15 cellular contexts compared by ENCODE assay signal in the genomic region with DNA sequence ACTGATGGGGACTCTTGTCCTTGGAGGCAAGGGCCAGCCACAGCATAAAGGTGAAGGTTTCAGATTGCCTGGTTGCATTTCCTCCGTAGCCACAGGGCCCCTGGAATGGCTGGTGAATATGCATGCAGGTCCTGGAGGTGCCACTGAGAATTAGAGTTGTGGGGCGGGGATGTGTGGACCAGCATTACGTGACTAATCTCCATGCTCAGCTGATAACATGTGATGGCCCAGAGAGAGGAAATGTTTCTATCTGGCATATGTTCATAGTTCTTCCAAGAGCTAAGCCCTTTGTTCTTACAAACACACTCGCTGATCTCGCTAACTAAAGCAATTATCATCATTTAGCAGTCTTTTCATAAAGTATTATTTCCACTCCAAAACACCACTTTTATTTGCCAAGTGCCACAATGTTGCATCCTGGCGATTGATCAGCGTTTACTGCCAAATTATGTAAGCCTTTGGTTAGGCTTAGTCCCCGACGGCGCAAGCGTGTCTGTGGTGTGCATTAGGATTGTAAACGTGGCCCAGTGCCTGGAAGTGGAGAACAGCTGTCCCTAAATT. TPM values are rescaled to one million over a fixed set of nuclear protein-coding genes. Genes with fewer than 3 reads are reported as not detected.
DNase-seq lines count a peak whose midpoint lies in the region; ATAC-seq and TF ChIP-seq lines count a peak whose summit lies in the region.
"Had no signal": no experiment of that assay in that cellular context is flagged by ENCODE, and none has a peak within 500 bp of the region (broad histone marks: within the 10 kb centered on the region; RNA-seq: fewer than 3 reads in every experiment).

No MANE protein-coding gene starts in this region.

- no peak overlapping the region for H2AFZ ChIP-seq in osteoblast (ENCODE audit: low read length)
- H2AFZ ChIP-seq: PC-9 had no signal

- H3K4me3 ChIP-seq in fibroblast of pulmonary artery (replicated peaks; ENCODE audit: low read depth, low read length) (no peak overlapping the region), mesendoderm (ENCODE audit: low read length) (no peak overlapping the region), osteoblast (ENCODE audit: insufficient read depth, low read length) (no peak overlapping the region)
- H3K4me3 ChIP-seq: GM12878, PC-9 had no signal

- peak overlapping the region; percentile 3 for H2BK15ac ChIP-seq in mesendoderm (replicated peaks; ENCODE audit: low read depth)

- H3K27me3 ChIP-seq in mesendoderm (ENCODE audit: insufficient read depth, low read length, poor library complexity) (no peaks in the 10 kb centered on the region), osteoblast (ENCODE audit: insufficient read depth, low read length) (peaks cover 13% of the 10 kb centered on the region)

- peak overlapping the region; percentile 42 for H3K18ac ChIP-seq in mesendoderm (ENCODE audit: low read length)

- no peaks in the 10 kb centered on the region for H3K9me3 ChIP-seq in osteoblast (ENCODE audit: low read depth, low read length)
- H3K9me3 ChIP-seq: Caco-2 had no signal

- ATAC-seq in HG03378 (IDR thresholded peaks at IDR 0.05; ENCODE audit: unreplicated experiment): no peak
- ATAC-seq: GM12878 had no signal

- H3K4me1 ChIP-seq in mesendoderm (ENCODE audit: control insufficient read depth, low read depth, low read length) (peaks cover 19% of the 10 kb centered on the region), osteoblast (ENCODE audit: insufficient read depth, low read length) (peaks cover 13% of the 10 kb centered on the region)

- no peak overlapping the region for H3K23ac ChIP-seq in mesendoderm (ENCODE audit: low read length)

- no peak overlapping the region for H2AK5ac ChIP-seq in mesendoderm (ENCODE audit: low read length)

- peak; percentile 23 for DNase-seq in GM03348 (ENCODE audit: low spot score)
- DNase-seq in NCI-H748 (lab: John Stamatoyannopoulos, UW; ENCODE audit: unreplicated experiment): peak; percentile 51
- DNase-seq in fibroblast of pulmonary artery (ENCODE audit: low read depth): peak; percentile 31
- peak; percentile 89 for DNase-seq in mesendoderm
- DNase-seq in osteoblast (ENCODE audit: insufficient read length, low spot score, missing footprints): no peak
- no peak for DNase-seq in stimulated activated CD4-positive, alpha-beta T cell treated with anti-CD3 and anti-CD28 coated beads, Interleukin-4, amount 100 ng/mL, for 1 hour
- no peak for DNase-seq in AML-193 (lab: John Stamatoyannopoulos, UW)
- DNase-seq: Caco-2, cortex of kidney, occipital lobe, PC-9 had no signal

- H2BK120ac ChIP-seq in mesendoderm (ENCODE audit: low read depth, low read length): peak overlapping the region; percentile 34

- no peak overlapping the region for H4K8ac ChIP-seq in mesendoderm (ENCODE audit: low read depth, low read length)

- peak overlapping the region; percentile 33 for H2BK5ac ChIP-seq in mesendoderm (ENCODE audit: low read length)

- H3K4me2 ChIP-seq in mesendoderm (ENCODE audit: low read length): no peak overlapping the region
- H3K4me2 ChIP-seq in osteoblast (ENCODE audit: insufficient read depth, low read length): no peak overlapping the region
- H3K4me2 ChIP-seq: KMS-11, PC-9 had no signal

- no peaks in the 10 kb centered on the region for H3K79me2 ChIP-seq in mesendoderm (ENCODE audit: control insufficient read depth, insufficient read depth, low read length)
- H3K79me2 ChIP-seq in osteoblast (ENCODE audit: insufficient read depth, low read length): no peaks in the 10 kb centered on the region

- WGBS in mesendoderm (ENCODE audit: extremely low coverage, insufficient coverage, low lambda C conversion rate): no CpG with 5 or more reads among the region's 12 CpGs

- no peak overlapping the region for H3K9ac ChIP-seq in mesendoderm (ENCODE audit: low read length)
- H3K9ac ChIP-seq: KMS-11 had no signal

- H3K36me3 ChIP-seq in mesendoderm (ENCODE audit: control insufficient read depth, insufficient read depth, low read length) (no peaks in the 10 kb centered on the region), osteoblast (ENCODE audit: insufficient read depth, low read length) (no peaks in the 10 kb centered on the region)

- TF ChIP-seq CTCF in fibroblast of pulmonary artery (IDR thresholded peaks at IDR 0.05; ENCODE audit: low read length, missing control alignments) (no peak), osteoblast (IDR thresholded peaks at IDR 0.05; ENCODE audit: extremely low read depth, low read depth, low read length) (no peak)

- H3K4ac ChIP-seq in mesendoderm (ENCODE audit: low read depth, low read length): peak overlapping the region; percentile 18

- no peak overlapping the region for H4K5ac ChIP-seq in mesendoderm (ENCODE audit: low read length)

- peak overlapping the region; percentile 61 for H3K56ac ChIP-seq in mesendoderm (ENCODE audit: low read length)

- H3K27ac ChIP-seq in mesendoderm (ENCODE audit: low read depth, low read length) (no peak overlapping the region), osteoblast (ENCODE audit: low read depth, low read length) (no peak overlapping the region)
- H3K27ac ChIP-seq: KMS-11, PC-9 had no signal

- H4K20me1 ChIP-seq in osteoblast (ENCODE audit: insufficient read depth, low read length): no peaks in the 10 kb centered on the region

- no peaks in the 10 kb centered on the region for H3K79me1 ChIP-seq in mesendoderm (ENCODE audit: low read length)

RNA-seq across cellular contexts. Expression of a gene that starts 55.9 kb away (rescaled TPM):
- 8.1 TPM for polyA plus RNA-seq in mesendoderm (2013, experiment 1 of 2)
- 8.8 TPM for polyA plus RNA-seq in mesendoderm (2013, experiment 2 of 2)
- total RNA-seq in osteoblast: 1.1 and 1.5 TPM in 2 replicates
- total RNA-seq: activated T-helper 1 cell treated with anti-CD3 and anti-CD28 coated beads, Interleukin-12 subunit alpha, Interleukin-12 subunit beta, Interleukin-2, Interleukin-4 antibody, amounts not matched to agents 30 ng/mL and 10 ng/mL and 1 ng/mL, durations not matched to agents 14 hours and 24 hours and 36 hours had no signal

Comparison
In these comparisons a context has a peak if more than half of its experiments do, and no peak if none do; other contexts are left out.
1. DNase-seq: peak in GM03348 (single experiment), NCI-H748 (single experiment), fibroblast of pulmonary artery (single experiment) and mesendoderm (single experiment); none in osteoblast (single experiment), stimulated activated CD4-positive, alpha-beta T cell treated with anti-CD3 and anti-CD28 coated beads, Interleukin-4, amount 100 ng/mL, for 1 hour (single experiment) and AML-193 (0 of 2).